ENCODE assay signal across 28 cellular contexts in genomic region chr6:43325876-43326275, GRCh38.
"Had no signal": no experiment of that assay in that cellular context is flagged by ENCODE, and none has a peak within 500 bp of the region (broad histone marks: within the 10 kb centered on the region; RNA-seq: fewer than 3 reads in every experiment).

No MANE protein-coding gene starts in this region.

- ATAC-seq: activated naive CD4-positive, alpha-beta T cell treated with anti-CD3 and anti-CD28 coated beads, Interleukin-2, amount 50 U/mL, for 72 hours; activated T-cell treated with anti-CD3 and anti-CD28 coated beads, Interleukin-2, amount 50 U/mL, for 4 hours; body of pancreas; PC-3; T-cell; T-helper 17 cell had no signal

- DNase-seq: activated B cell treated with CpG ODN at 0.5 μM for 24 hours; activated CD4-positive, alpha-beta memory T cell treated with anti-CD3 and anti-CD28 coated beads for 36 hours; activated CD4-positive, alpha-beta T cell treated with anti-CD3 and anti-CD28 coated beads for 4 hours; activated CD4-positive, alpha-beta T cell treated with anti-CD3 and anti-CD28 coated beads, Interleukin-2, amount 50 U/mL, for 1 hour; activated CD4-positive, CD25-positive, alpha-beta regulatory T cell treated with anti-CD3 and anti-CD28 coated beads, Interleukin-2, amount 50 U/mL, for 72 hours; activated CD8-positive, alpha-beta memory T cell treated with anti-CD3 and anti-CD28 coated beads, Interleukin-2, amount 50 U/mL, for 4 hours; activated gamma-delta T cell treated with Interleukin-2 at 50 U/mL for 16 hours; activated naive CD4-positive, alpha-beta T cell treated with anti-CD3 and anti-CD28 coated beads for 36 hours; activated T-cell treated with anti-CD3 and anti-CD28 coated beads for 4 hours; activated T-cell treated with anti-CD3 and anti-CD28 coated beads, Interleukin-2, amount 50 U/mL, for 4 hours; adrenal gland; body of pancreas; NCI-H1092 treated with DMSO at 0.1 percent for 48 hours; NCI-H1436; NCI-H1694; NCI-H1930; NCI-H2081 treated with DMSO at 0.1 percent for 48 hours; NCI-H226; NCI-H446 treated with DMSO at 0.1 percent for 48 hours; NCI-H524; NCI-H69; PC-3; Right ventricle myocardium superior; SJCRH30; T-cell; T-helper 17 cell had no signal

- H3K27ac Mint-ChIP-seq: activated CD4-positive, alpha-beta memory T cell treated with anti-CD3 and anti-CD28 coated beads for 36 hours; activated naive CD4-positive, alpha-beta T cell treated with anti-CD3 and anti-CD28 coated beads for 36 hours; activated naive CD4-positive, alpha-beta T cell treated with anti-CD3 and anti-CD28 coated beads, Interleukin-2, amount 50 U/mL, for 72 hours; activated T-helper 1 cell treated with anti-CD3 and anti-CD28 coated beads, Interleukin-12 subunit alpha, Interleukin-12 subunit beta, Interleukin-2, Interleukin-4 antibody, amounts not matched to agents 30 ng/mL and 10 ng/mL and 1 ng/mL, durations not matched to agents 14 hours and 24 hours and 36 hours; T-cell; T-helper 17 cell had no signal

- H3K9me3 Mint-ChIP-seq: activated B cell treated with CpG ODN at 0.5 μM for 24 hours; activated CD4-positive, alpha-beta memory T cell treated with anti-CD3 and anti-CD28 coated beads for 36 hours; activated naive CD4-positive, alpha-beta T cell treated with anti-CD3 and anti-CD28 coated beads for 36 hours; activated naive CD4-positive, alpha-beta T cell treated with anti-CD3 and anti-CD28 coated beads, Interleukin-2, amount 50 U/mL, for 72 hours; activated T-cell treated with anti-CD3 and anti-CD28 coated beads, Interleukin-2, amount 50 U/mL, for 4 hours; activated T-helper 1 cell treated with anti-CD3 and anti-CD28 coated beads, Interleukin-12 subunit alpha, Interleukin-12 subunit beta, Interleukin-2, Interleukin-4 antibody, amounts not matched to agents 30 ng/mL and 10 ng/mL and 1 ng/mL, durations not matched to agents 14 hours and 24 hours and 36 hours; T-cell had no signal

- H3K27me3 Mint-ChIP-seq: activated B cell treated with CpG ODN at 0.5 μM for 24 hours; activated CD4-positive, alpha-beta memory T cell treated with anti-CD3 and anti-CD28 coated beads for 36 hours; T-cell; T-helper 17 cell had no signal

- H3K4me3 Mint-ChIP-seq: activated B cell treated with CpG ODN at 0.5 μM for 24 hours; activated CD4-positive, alpha-beta memory T cell treated with anti-CD3 and anti-CD28 coated beads for 36 hours; activated naive CD4-positive, alpha-beta T cell treated with anti-CD3 and anti-CD28 coated beads for 36 hours; activated T-cell treated with anti-CD3 and anti-CD28 coated beads, Interleukin-2, amount 50 U/mL, for 4 hours; activated T-helper 1 cell treated with anti-CD3 and anti-CD28 coated beads, Interleukin-12 subunit alpha, Interleukin-12 subunit beta, Interleukin-2, Interleukin-4 antibody, amounts not matched to agents 30 ng/mL and 10 ng/mL and 1 ng/mL, durations not matched to agents 14 hours and 24 hours and 36 hours; T-cell; T-helper 17 cell had no signal

- H3K36me3 Mint-ChIP-seq: activated CD4-positive, alpha-beta memory T cell treated with anti-CD3 and anti-CD28 coated beads for 36 hours; activated naive CD4-positive, alpha-beta T cell treated with anti-CD3 and anti-CD28 coated beads, Interleukin-2, amount 50 U/mL, for 72 hours had no signal

- H3K4me1 Mint-ChIP-seq: T-helper 17 cell had no signal
